ENCODE assay signal across 5 cellular contexts in genomic region chr11:65524010-65524746, GRCh38. TPM values are rescaled to one million over a fixed set of nuclear protein-coding genes. Genes with fewer than 3 reads are reported as not detected.
DNase-seq lines count a peak whose midpoint lies in the region; ATAC-seq and TF ChIP-seq lines count a peak whose summit lies in the region.

No MANE protein-coding gene starts in this region.

- peak; percentile 9 to 21 for ATAC-seq in gastrocnemius medialis

- in situ Hi-C loops in gastrocnemius medialis (cut with MboI; ENCODE audit: low sequenced_read_pairs in 4 of 4) = no loop called here

- H3K27ac ChIP-seq in OCI-LY7 (ENCODE audit: low read depth, low read length, poor library complexity, severe bottlenecking) = no peak overlapping the region
- peak overlapping the region; percentile 72 to 96 (median 74) for H3K27ac ChIP-seq in gastrocnemius medialis

- TF ChIP-seq CTCF in OCI-LY7 (conservative IDR thresholded peaks at IDR 0.05; ENCODE audit: low read length) = no peak
- TF ChIP-seq CTCF in epithelial cell of proximal tubule (conservative IDR thresholded peaks at IDR 0.05; ENCODE audit: low read depth, low read length) = no peak
- TF ChIP-seq CTCF in gastrocnemius medialis (IDR thresholded peaks at IDR 0.05 in 4 of 5, conservative IDR thresholded peaks at IDR 0.05 in 1 of 5) = no peak

- peaks cover 7% of the 10 kb centered on the region; the same call in 1 of the 2 replicates for H3K79me2 ChIP-seq in OCI-LY7 (ENCODE audit: insufficient read depth, low read depth, low read length)

- H3K9me3 ChIP-seq in OCI-LY7 (ENCODE audit: low read length) = no peaks in the 10 kb centered on the region
- H3K9me3 ChIP-seq in gastrocnemius medialis = no peaks in the 10 kb centered on the region

- no peak for TF ChIP-seq POLR2A in gastrocnemius medialis (IDR thresholded peaks at IDR 0.05)

- peaks cover 7% of the 10 kb centered on the region; the same call in 1 of the 2 replicates for H3K36me3 ChIP-seq in OCI-LY7 (ENCODE audit: insufficient read depth, low read length)
- peaks cover 0 to 32% of the 10 kb centered on the region in 2 donors for H3K36me3 ChIP-seq in gastrocnemius medialis

- no peak for DNase-seq in OCI-LY7 (ENCODE audit: low spot score)
- DNase-seq in epithelial cell of proximal tubule (ENCODE audit: low read depth) = no peak
- peak in 1 of 2 donors; percentile 48 for DNase-seq in gastrocnemius medialis
- DNase-seq in NCI-H69 (lab: John Stamatoyannopoulos, UW) = no peak
- no peak for DNase-seq in stimulated activated CD4-positive, alpha-beta T cell treated with anti-CD3 and anti-CD28 coated beads, Interleukin-4, amount 100 ng/mL, for 1 hour

- BruUV-seq in OCI-LY7 (replicated peaks; lab: Mats Ljungman, UMichigan) = no TSS peak

- no peaks in the 10 kb centered on the region for H3K27me3 ChIP-seq in gastrocnemius medialis

- CTCF ChIA-PET in OCI-LY7 (lab: Charles Lee; ENCODE audit: unreplicated experiment) = interaction anchor here (0.9 to 1.0 kb wide), 2 partner anchors 21 to 36 kb away, joined by 4 to 5 read pairs; no protein-coding TSS in a partner anchor

- H3K4me3 ChIP-seq in OCI-LY7 (ENCODE audit: low read depth, low read length, poor library complexity, severe bottlenecking) (peak overlapping the region; percentile 51), epithelial cell of proximal tubule (ENCODE audit: low read depth, low read length) (peak overlapping the region; percentile 55), gastrocnemius medialis (peak overlapping the region; percentile 26 to 81 (median 46))

- H2AFZ ChIP-seq in OCI-LY7 (ENCODE audit: low read length) = 0 out of 2 replicates have a peak overlapping the region, but pooled peaks have one; percentile 27

- intact Hi-C loops in OCI-LY7 (cut with micrococcal nuclease; ENCODE audit: unreplicated experiment) (no loop called here), gastrocnemius medialis (cut with DNase I; ENCODE audit: low total_unique reads) (no loop called here)

- peak overlapping the region; percentile 67 for H3K4me2 ChIP-seq in OCI-LY7 (ENCODE audit: low read length)

- no peaks in the 10 kb centered on the region for H4K20me1 ChIP-seq in OCI-LY7 (ENCODE audit: insufficient read depth, low read length)

- POLR2A ChIA-PET in OCI-LY7 (lab: Charles Lee) = interaction anchor here (1.0 kb wide), 1 partner anchor 24 kb away, joined by 3 read pairs; no protein-coding TSS in a partner anchor

- H3K4me1 ChIP-seq in OCI-LY7 (ENCODE audit: insufficient read depth, low read length, poor library complexity, severe bottlenecking) = peaks cover 22% of the 10 kb centered on the region
- peaks cover 14 to 18% of the 10 kb centered on the region in 2 donors for H3K4me1 ChIP-seq in gastrocnemius medialis

- H3K9me2 ChIP-seq in OCI-LY7 (ENCODE audit: insufficient read depth, low read length) = no peaks in the 10 kb centered on the region

RNA-seq across cellular contexts. Expression of gene SCYL1, which starts 0.7 kb away (rescaled TPM):
- total RNA-seq in OCI-LY7 (2014; rRNA removed; shearing (Covaris generic)) = 43.2 and 56.8 TPM in 2 replicates
- total RNA-seq in OCI-LY7 (2022) = 62.9 and 70.0 TPM in 2 replicates
- total RNA-seq in epithelial cell of proximal tubule = 81.2 and 101 TPM in 2 replicates
- 100 to 1,000 TPM; 120 to 162 (median 133) TPM for total RNA-seq in gastrocnemius medialis

RNA-seq across cellular contexts. Expression of gene MALAT1, which starts 25.3 kb away (rescaled TPM):
- 3,446 and 3,598 TPM in 2 replicates for total RNA-seq in OCI-LY7 (2014; rRNA removed; shearing (Covaris generic))
- total RNA-seq in OCI-LY7 (2022) = 5,974 and 7,097 TPM in 2 replicates
- 343 and 1,362 TPM in 2 replicates for total RNA-seq in epithelial cell of proximal tubule
- 1,000 to 10,000 TPM in 3 of 4 donors, 100 to 1,000 TPM in 1; 874 to 6,745 (median 1,938) TPM for total RNA-seq in gastrocnemius medialis

RNA-seq across cellular contexts. Expression of gene LTBP3, which starts 34.0 kb away (rescaled TPM):
- 11.2 and 17.4 TPM in 2 replicates for total RNA-seq in OCI-LY7 (2014; rRNA removed; shearing (Covaris generic))
- total RNA-seq in OCI-LY7 (2022) (10.0 and 13.8 TPM in 2 replicates), epithelial cell of proximal tubule (34.9 and 102 TPM in 2 replicates), gastrocnemius medialis (10 to 100 TPM; 18.5 to 56.6 (median 35.6) TPM)

RNA-seq across cellular contexts. Expression of gene ZNRD2, which starts 46.1 kb away (rescaled TPM):
- total RNA-seq in OCI-LY7 (2014; rRNA removed; shearing (Covaris generic)) = 37.7 and 60.4 TPM in 2 replicates
- total RNA-seq in OCI-LY7 (2022) (35.9 and 43.4 TPM in 2 replicates), epithelial cell of proximal tubule (72.0 and 141 TPM in 2 replicates), gastrocnemius medialis (10 to 100 TPM; 54.7 to 99.4 (median 75.3) TPM)

RNA-seq across cellular contexts. Expression of gene FAM89B, which starts 48.2 kb away (rescaled TPM):
- 16.1 and 26.4 TPM in 2 replicates for total RNA-seq in OCI-LY7 (2014; rRNA removed; shearing (Covaris generic))
- total RNA-seq in OCI-LY7 (2022) = 17.9 and 25.3 TPM in 2 replicates
- total RNA-seq in epithelial cell of proximal tubule = 64.0 and 67.1 TPM in 2 replicates
- 100 to 1,000 TPM in 3 of 4 donors, 10 to 100 TPM in 1; 86.6 to 154 (median 119) TPM for total RNA-seq in gastrocnemius medialis
